22 cellular contexts compared by ENCODE assay signal in genomic region chr12:39867631-39868030, GRCh38.
"Had no signal": no experiment of that assay in that cellular context is flagged by ENCODE, and none has a peak within 500 bp of the region (broad histone marks: within the 10 kb centered on the region; RNA-seq: fewer than 3 reads in every experiment).

No MANE protein-coding gene starts in this region.

- H3K4me3 ChIP-seq: coronary artery, dorsolateral prefrontal cortex, esophagus muscularis mucosa, gastrocnemius medialis, heart right ventricle, lower lobe of right lung, mucosa of descending colon had no signal

- H3K4me1 ChIP-seq: esophagus muscularis mucosa, foreskin keratinocyte, gastrocnemius medialis, lower lobe of right lung had no signal

- H3K27ac ChIP-seq: coronary artery, dorsolateral prefrontal cortex, esophagus muscularis mucosa, foreskin keratinocyte, gastrocnemius medialis, heart right ventricle, lower lobe of right lung had no signal

- ATAC-seq: foreskin keratinocyte, gastrocnemius medialis, heart right ventricle, left colon, left lobe of liver, left ventricle myocardium superior, lower lobe of right lung, mucosa of descending colon had no signal

- H3K27me3 ChIP-seq: dorsolateral prefrontal cortex, esophagus muscularis mucosa, foreskin keratinocyte, gastrocnemius medialis, heart right ventricle had no signal

- DNase-seq: dermis blood vessel endothelial cell; dorsolateral prefrontal cortex; effector CD4-positive, alpha-beta T cell; effector memory CD4-positive, alpha-beta T cell; foreskin keratinocyte; gastrocnemius medialis; glutamatergic neuron; head of caudate nucleus; heart right ventricle; hippocampal formation; islet precursor cell; kidney; kidney glomerular epithelial cell; left colon; left ventricle myocardium superior; lower lobe of right lung; mesenchymal stem cell; mucosa of descending colon; naive B cell had no signal

- H3K9me3 ChIP-seq: esophagus muscularis mucosa, gastrocnemius medialis, heart right ventricle, lower lobe of right lung, mucosa of descending colon had no signal

- H3K36me3 ChIP-seq: gastrocnemius medialis, lower lobe of right lung had no signal
